8 cellular contexts compared by ENCODE assay signal in the genomic region with DNA sequence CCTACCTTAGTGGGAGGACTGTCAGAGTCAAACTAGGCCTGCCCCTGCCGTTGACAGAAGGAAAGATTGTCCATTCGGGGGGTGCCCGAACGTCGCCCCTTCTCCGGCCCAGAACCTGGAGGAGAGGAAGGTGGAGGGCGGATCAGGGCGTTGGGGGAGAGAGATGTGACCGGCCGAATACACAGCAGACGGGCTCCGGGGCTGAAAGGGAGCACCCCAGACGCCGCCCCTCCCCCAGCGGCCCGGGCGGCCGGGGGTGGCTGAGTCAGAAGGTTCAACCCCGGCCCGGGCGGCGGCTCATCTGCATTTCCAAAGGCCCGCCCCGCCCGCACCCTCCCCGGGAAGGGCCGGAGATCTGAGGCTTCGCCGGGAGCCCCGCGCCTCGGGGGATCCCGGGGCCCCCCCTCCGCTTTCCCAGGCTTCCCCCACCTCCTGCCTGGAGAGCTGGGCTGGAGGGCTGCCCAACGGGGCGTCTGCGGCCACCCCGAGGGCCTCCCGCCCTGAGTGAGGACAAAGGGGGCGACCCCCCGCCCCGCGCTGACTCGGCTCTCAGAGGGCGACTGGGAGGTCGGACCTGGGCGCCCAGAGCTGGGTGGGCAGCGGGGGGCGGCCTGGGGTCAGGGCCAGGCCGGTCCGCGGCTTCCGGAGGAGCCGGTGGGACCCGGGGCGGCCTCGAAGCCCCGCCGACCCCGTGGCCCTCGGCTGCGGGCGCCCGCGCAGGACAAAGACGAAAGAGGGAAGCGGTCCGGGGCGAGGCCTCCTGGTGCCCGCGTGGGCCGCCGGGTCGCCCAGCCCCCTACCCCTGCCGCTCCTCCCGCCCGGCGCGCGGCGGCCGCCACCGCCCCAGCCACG. TPM values are rescaled to one million over a fixed set of nuclear protein-coding genes. Genes with fewer than 3 reads are reported as not detected.
DNase-seq lines count a peak whose midpoint lies in the region; ATAC-seq and TF ChIP-seq lines count a peak whose summit lies in the region.

No MANE protein-coding gene starts in this region.

- CTCF ChIA-PET in A673 (lab: Charles Lee): interaction anchor here (1.1 kb wide), 1 partner anchor 12 kb away, joined by 5 read pairs; no protein-coding TSS in a partner anchor

- no peak for TF ChIP-seq CTCF in A673 (conservative IDR thresholded peaks at IDR 0.05; ENCODE audit: low read depth, low read length)

- ATAC-seq in GM18511 (IDR thresholded peaks at IDR 0.05; ENCODE audit: unreplicated experiment) (peak; percentile 31), left ventricle myocardium superior (peak; percentile 56)

- intact Hi-C loops in A673 (cut with micrococcal nuclease; ENCODE audit: unreplicated experiment) (no loop called here), left ventricle myocardium superior (cut with micrococcal nuclease) (loop anchor here (10.0 kb wide), 1 partner anchor 85 kb away; the partner anchor contains the start of gene PSMD9), posterior vena cava (cut with DNase I) (loop anchor here in 1 of 2 donors (5.0 kb wide), 1 partner anchor 87 kb away; the partner anchor contains the start of gene PSMD9)

- no TSS peak for BruUV-seq in A673 (replicated peaks; lab: Mats Ljungman, UMichigan)

- H3K36me3 ChIP-seq in A673 (ENCODE audit: insufficient read depth, low read length, poor library complexity, severe bottlenecking): peaks cover 24% of the 10 kb centered on the region

- POLR2A ChIA-PET in A673 (lab: Charles Lee; ENCODE audit: low non-redundant PET): interaction anchor here (0.7 kb wide), 1 partner anchor 68 kb away, joined by 4 read pairs; no protein-coding TSS in a partner anchor

- DNase-seq in A673 (ENCODE audit: low spot score) (peak; percentile 86), LoVo (ENCODE audit: low spot score) (peak; percentile 93), T follicular helper cell (ENCODE audit: low read depth) (peak; percentile 66), anterior cingulate cortex (lab: John Stamatoyannopoulos, UW) (peak in 44 of 58 donors; percentile 23 to 92 (median 62)), left ventricle myocardium superior (peak; percentile 96), posterior vena cava (ENCODE audit: low spot score) (peak; percentile 97), NCI-H128 (lab: John Stamatoyannopoulos, UW; ENCODE audit: unreplicated experiment) (no peak)

- peaks cover 23% of the 10 kb centered on the region for H3K4me1 ChIP-seq in A673 (ENCODE audit: insufficient read depth, low read length, poor library complexity, severe bottlenecking)

- H3K27ac ChIP-seq in A673 (ENCODE audit: low read depth, low read length, poor library complexity, severe bottlenecking): peak overlapping the region; percentile 100

- no peaks in the 10 kb centered on the region for H3K27me3 ChIP-seq in A673 (replicated peaks; ENCODE audit: insufficient read depth, low read depth, low read length, poor library complexity)

- peak overlapping the region; percentile 81 for H3K4me3 ChIP-seq in A673 (ENCODE audit: low read depth, low read length, poor library complexity, severe bottlenecking)

- no peaks in the 10 kb centered on the region for H3K9me3 ChIP-seq in A673 (ENCODE audit: low read depth, low read length, poor library complexity, severe bottlenecking)

RNA-seq across cellular contexts. Expression of gene SETD1B, which starts 3.7 kb away (rescaled TPM):
- 23.8 and 24.5 TPM in 2 replicates for total RNA-seq in A673 (2021)
- 9.0 TPM for total RNA-seq in left ventricle myocardium superior
- 10 to 100 TPM; 20.2 to 20.9 TPM for total RNA-seq in posterior vena cava

RNA-seq across cellular contexts. Expression of gene RHOF, which starts 6.6 kb away (rescaled TPM):
- total RNA-seq in A673 (2021) (21.1 and 24.3 TPM in 2 replicates), left ventricle myocardium superior (48.3 TPM), posterior vena cava (10 to 100 TPM in 1 of 2 donors, 1 to 10 TPM in 1; 5.3 to 10.4 TPM)

RNA-seq across cellular contexts. Expression of gene HPD, which starts 58.6 kb away (rescaled TPM):
- total RNA-seq in A673 (2021): not detected in 2 replicates
- total RNA-seq in left ventricle myocardium superior: 2.2 TPM
- total RNA-seq in posterior vena cava: 10 to 100 TPM in 1 of 2 donors, 1 to 10 TPM in 1; 5.6 to 17.4 TPM
